21 cellular contexts compared by ENCODE assay signal in the genomic region with DNA sequence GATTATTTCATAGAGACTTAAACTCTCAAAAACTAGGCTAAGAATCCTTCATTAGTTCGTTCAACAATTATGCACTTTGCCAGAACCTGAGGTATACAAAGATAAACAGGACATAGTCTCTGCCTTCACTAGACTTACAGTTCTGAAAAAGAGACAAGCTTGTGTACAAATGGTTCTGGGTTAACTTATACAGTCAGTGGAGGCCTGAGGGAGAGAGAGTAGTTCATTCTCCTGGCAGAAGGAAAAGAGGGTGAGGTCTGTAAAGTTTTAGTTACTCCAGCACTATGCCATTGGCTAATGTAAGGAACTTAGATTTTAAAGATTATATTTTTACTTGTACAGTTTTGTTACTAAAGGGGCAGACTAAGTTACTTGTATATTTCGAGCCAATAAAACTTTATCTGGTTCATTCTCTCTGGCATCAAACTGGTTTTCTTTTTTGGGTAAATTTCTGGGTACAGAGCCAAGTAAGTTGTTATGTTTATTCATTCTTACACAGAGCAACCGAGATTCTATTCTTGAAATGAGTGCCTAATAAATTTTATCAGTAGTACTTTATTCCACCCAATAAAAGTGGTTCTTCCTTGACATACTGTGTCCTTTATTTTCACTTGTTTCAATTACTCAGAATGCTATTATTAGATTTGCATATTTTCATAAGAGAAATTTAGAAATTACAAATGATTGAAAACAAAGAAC.
"Had no signal": no experiment of that assay in that cellular context is flagged by ENCODE, and none has a peak within 500 bp of the region (broad histone marks: within the 10 kb centered on the region; RNA-seq: fewer than 3 reads in every experiment).

No MANE protein-coding gene starts in this region.

- H3K27me3 ChIP-seq: SJCRH30 had no signal

- DNase-seq: KBM-7, MM.1S, NCI-H1092 treated with DMSO at 0.1 percent for 48 hours, NCI-H1436, NCI-H187, NCI-H2029, NCI-H2081 treated with DMSO at 0.1 percent for 48 hours, NCI-H2171, NCI-H226, NCI-H446, NCI-H510A, NCI-H524 treated with DMSO at 0.1 percent for 48 hours, NCI-H69, NCI-H774, RPMI8226, SHP77 treated with DMSO at 0.1 percent for 48 hours, SJCRH30 had no signal

- H3K4me3 ChIP-seq: SJCRH30 had no signal

- H3K9me3 ChIP-seq: SJCRH30 had no signal

- FAIRE-seq: HTR-8/SVneo, RCC 7860 had no signal

- H3K36me3 ChIP-seq: SJCRH30 had no signal

- ATAC-seq: SK-N-SH treated with all-trans-retinoic acid at 6 μM for 48 hours had no signal

- H3K27ac ChIP-seq: HL-60, SJCRH30 had no signal
